In genomic region chr13:85655040-85655439, GRCh38 we compare ENCODE assay signal across 25 cellular contexts.
DNase-seq lines count a peak whose midpoint lies in the region; ATAC-seq, FAIRE-seq and TF ChIP-seq lines count a peak whose summit lies in the region.
"Had no signal": no experiment of that assay in that cellular context is flagged by ENCODE, and none has a peak within 500 bp of the region (broad histone marks: within the 10 kb centered on the region; RNA-seq: fewer than 3 reads in every experiment).

No MANE protein-coding gene starts in this region.

- no peak overlapping the region for H2AFZ ChIP-seq in SK-N-SH (ENCODE audit: low read depth)
- no peak overlapping the region for H2AFZ ChIP-seq in smooth muscle cell (ENCODE audit: low read depth)

- peak; percentile 83 for FAIRE-seq in colon (lab: Jason Lieb, UNC)
- FAIRE-seq: GM12878, GM12892, GM19239 had no signal

- H3K9me3 ChIP-seq in SK-N-SH, result no peaks in the 10 kb centered on the region
- no peaks in the 10 kb centered on the region for H3K9me3 ChIP-seq in smooth muscle cell (replicated peaks; ENCODE audit: low read depth)
- H3K9me3 ChIP-seq in upper lobe of right lung, result no peaks in the 10 kb centered on the region
- H3K9me3 ChIP-seq in left ventricle myocardium inferior (replicated peaks), result no peaks in the 10 kb centered on the region
- H3K9me3 ChIP-seq: BE2C, BLaER1, Caco-2 had no signal

- H3F3A ChIP-seq in SK-N-SH (replicated peaks; ENCODE audit: insufficient read depth) (peaks cover 13% of the 10 kb centered on the region), smooth muscle cell (ENCODE audit: low read depth) (no peaks in the 10 kb centered on the region)

- H3K4me2 ChIP-seq in SK-N-SH, result no peak overlapping the region
- no peak overlapping the region for H3K4me2 ChIP-seq in smooth muscle cell
- H3K4me2 ChIP-seq: BLaER1 had no signal

- H3K4me3 ChIP-seq in SK-N-SH (ENCODE audit: low read depth in 2 of 2, low read length in 1 of 2) (no peak overlapping the region), smooth muscle cell (no peak overlapping the region), upper lobe of right lung (no peak overlapping the region), left ventricle myocardium inferior (no peak overlapping the region)
- H3K4me3 ChIP-seq: BLaER1, GM12878 had no signal

- H3K36me3 ChIP-seq in SK-N-SH (replicated peaks in 1 of 2; ENCODE audit: control insufficient read depth in 1 of 2, insufficient read depth in 2 of 2, low read length in 1 of 2) (no peaks in the 10 kb centered on the region), smooth muscle cell (ENCODE audit: low read depth) (no peaks in the 10 kb centered on the region), upper lobe of right lung (no peaks in the 10 kb centered on the region), left ventricle myocardium inferior (no peaks in the 10 kb centered on the region)
- H3K36me3 ChIP-seq: BE2C, BLaER1 had no signal

- H3K9me2 ChIP-seq in SK-N-SH, result no peaks in the 10 kb centered on the region

- H3K27ac ChIP-seq in SK-N-SH (ENCODE audit: low read depth in 2 of 2, low read length in 1 of 2) (peak overlapping the region; percentile 74 to 93; a peak in 3 of 4 replicates), smooth muscle cell (ENCODE audit: low read depth) (peak overlapping the region; percentile 57), upper lobe of right lung (no peak overlapping the region), left ventricle myocardium inferior (replicated peaks) (no peak overlapping the region)
- H3K27ac ChIP-seq: BLaER1 had no signal

- TF ChIP-seq CTCF in SK-N-SH (IDR thresholded peaks at IDR 0.05), result no peak
- no peak for TF ChIP-seq CTCF in smooth muscle cell (IDR thresholded peaks at IDR 0.05; ENCODE audit: borderline replicate concordance, insufficient read depth, poor library complexity, severe bottlenecking)
- TF ChIP-seq CTCF in upper lobe of right lung (IDR thresholded peaks at IDR 0.05), result no peak
- TF ChIP-seq CTCF in left ventricle myocardium inferior (IDR thresholded peaks at IDR 0.05; ENCODE audit: borderline replicate concordance), result no peak

- intact Hi-C loops in upper lobe of right lung (cut with DNase I) (no loop called here), left ventricle myocardium inferior (cut with micrococcal nuclease) (no loop called here)

- DNase-seq in SK-N-SH (no peak), smooth muscle cell (lab: John Stamatoyannopoulos, UW; ENCODE audit: unreplicated experiment) (no peak), upper lobe of right lung (no peak), left ventricle myocardium inferior (no peak)
- DNase-seq: 8988T; ACHN; BE2C; C1 segment of cervical spinal cord; Caco-2; Calu3; CD4-positive, alpha-beta T cell; CD8-positive, alpha-beta T cell; DMS 273 treated with DMSO at 0.1 percent for 48 hours; DMS153; DMS53; DMS79; DND-41; EL; GDM1 had no signal

- H3K27me3 ChIP-seq in SK-N-SH (ENCODE audit: insufficient read depth), result no peaks in the 10 kb centered on the region
- H3K27me3 ChIP-seq in smooth muscle cell (ENCODE audit: low read depth), result no peaks in the 10 kb centered on the region
- H3K27me3 ChIP-seq in upper lobe of right lung, result no peaks in the 10 kb centered on the region
- no peaks in the 10 kb centered on the region for H3K27me3 ChIP-seq in left ventricle myocardium inferior (ENCODE audit: low read depth)
- H3K27me3 ChIP-seq: BE2C, BLaER1 had no signal

- no peaks in the 10 kb centered on the region for H3K79me2 ChIP-seq in SK-N-SH (ENCODE audit: insufficient read depth)
- no peaks in the 10 kb centered on the region for H3K79me2 ChIP-seq in smooth muscle cell (ENCODE audit: low read depth)

- H3K9ac ChIP-seq in SK-N-SH (no peak overlapping the region), smooth muscle cell (ENCODE audit: low read depth) (no peak overlapping the region)
- H3K9ac ChIP-seq: BLaER1 had no signal

- 58% methylated on average over 1 of the region's 1 CpG for WGBS in SK-N-SH (ENCODE audit: low lambda C conversion rate)
- 83% methylated on average over 1 of the region's 1 CpG for WGBS in smooth muscle cell (ENCODE audit: low lambda C conversion rate)

- H4K20me1 ChIP-seq in SK-N-SH (ENCODE audit: insufficient read depth) (no peaks in the 10 kb centered on the region), smooth muscle cell (ENCODE audit: low read depth) (no peaks in the 10 kb centered on the region)
- H4K20me1 ChIP-seq: BLaER1 had no signal

- CTCF ChIA-PET in SK-N-SH (lab: Yijun Ruan, JAX), result interaction anchor here (1.8 kb wide), 1 partner anchor 9 kb away, joined by 5 read pairs; no protein-coding TSS in a partner anchor

- POLR2A ChIA-PET in SK-N-SH (lab: Yijun Ruan, JAX), result no interaction called here

- TF ChIP-seq EP300 in SK-N-SH (IDR thresholded peaks at IDR 0.05; ENCODE audit: borderline replicate concordance in 1 of 2, low read depth in 1 of 2, low read length in 1 of 2), result no peak

- H3K4me1 ChIP-seq in SK-N-SH (ENCODE audit: control insufficient read depth in 1 of 2, insufficient read depth in 2 of 2, low read depth in 1 of 2, low read length in 1 of 2), result peaks cover 10% of the 10 kb centered on the region in 2 experiments; a peak in 3 of 4 replicates
- no peaks in the 10 kb centered on the region for H3K4me1 ChIP-seq in smooth muscle cell (ENCODE audit: low read depth)
- H3K4me1 ChIP-seq in upper lobe of right lung, result no peaks in the 10 kb centered on the region
- no peaks in the 10 kb centered on the region for H3K4me1 ChIP-seq in left ventricle myocardium inferior
- H3K4me1 ChIP-seq: BLaER1, Caco-2 had no signal

- TF ChIP-seq RAD21 in SK-N-SH (IDR thresholded peaks at IDR 0.05; ENCODE audit: low read length), result no peak

- ATAC-seq in upper lobe of right lung (no peak), GM18502 (IDR thresholded peaks at IDR 0.05; ENCODE audit: poor library complexity, unreplicated experiment) (no peak)
- ATAC-seq: CD8-positive, alpha-beta T cell; GM12878 had no signal

TF ChIP-seq in SK-N-SH, 30 proteins besides CTCF, POLR2A, EP300 and RAD21:
- TF ChIP-seq USF1 (IDR thresholded peaks at IDR 0.05; ENCODE audit: borderline replicate concordance, low read depth) (no peak), GATA2 (CRISPR knock-in tag; IDR thresholded peaks at IDR 0.05) (no peak), TCF12 (IDR thresholded peaks at IDR 0.05) (no peak), RXRA (IDR thresholded peaks at IDR 0.05; ENCODE audit: borderline replicate concordance, low read depth) (no peak), POLR2AphosphoS5 (IDR thresholded peaks at IDR 0.05; ENCODE audit: low read depth, low read length) (no peak), ELF1 (IDR thresholded peaks at IDR 0.05) (no peak), NFIC (IDR thresholded peaks at IDR 0.05; ENCODE audit: borderline replicate concordance) (no peak), TAF1 (IDR thresholded peaks at IDR 0.05; ENCODE audit: borderline replicate concordance, low read depth, low read length) (no peak), GABPA (IDR thresholded peaks at IDR 0.05; ENCODE audit: low read depth) (no peak), SIN3A (IDR thresholded peaks at IDR 0.05; ENCODE audit: borderline replicate concordance, low read depth, low read length) (no peak), MAX (IDR thresholded peaks at IDR 0.05; ENCODE audit: low read depth) (no peak), NRF1 (IDR thresholded peaks at IDR 0.05; ENCODE audit: low read depth, low read length) (no peak), MEF2A (IDR thresholded peaks at IDR 0.05; ENCODE audit: borderline replicate concordance, low read depth) (no peak)

Comparison
In these comparisons a context has a peak if more than half of its experiments do, and no peak if none do; other contexts are left out.
1. H3K27ac ChIP-seq: peak in SK-N-SH (2 of 2) and smooth muscle cell (single experiment); none in upper lobe of right lung (single experiment) and left ventricle myocardium inferior (single experiment).